16 cellular contexts compared by ENCODE assay signal in the genomic region with DNA sequence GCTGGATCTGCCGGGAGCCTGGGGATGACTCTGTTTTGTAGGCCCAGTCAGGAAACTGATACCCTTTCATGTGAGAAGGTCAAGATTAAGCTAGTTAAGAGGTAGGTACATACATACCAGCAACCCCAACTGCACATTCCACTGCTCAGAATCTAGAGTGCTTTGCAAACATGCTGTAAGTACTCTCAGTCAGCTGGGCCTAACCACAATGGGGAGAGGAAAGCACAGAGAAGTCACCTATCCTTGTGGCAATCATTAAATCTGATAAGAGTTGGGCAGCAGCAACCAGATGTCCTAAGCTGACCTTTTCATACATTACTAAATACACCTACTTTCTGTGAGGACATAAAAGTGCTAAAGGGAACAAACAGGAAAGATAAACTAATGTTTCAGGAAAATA. TPM values are rescaled to one million over a fixed set of nuclear protein-coding genes. Genes with fewer than 3 reads are reported as not detected.
A peak's percentile ranks its signal among the peaks of the same experiment; 100 is the strongest.
DNase-seq lines count a peak whose midpoint lies in the region; ATAC-seq and TF ChIP-seq lines count a peak whose summit lies in the region.
"Had no signal": no experiment of that assay in that cellular context is flagged by ENCODE, and none has a peak within 500 bp of the region (broad histone marks: within the 10 kb centered on the region; RNA-seq: fewer than 3 reads in every experiment).

No MANE protein-coding gene starts in this region.

- H3K4me1 Mint-ChIP-seq in CD4-positive, alpha-beta T cell (ENCODE audit: low read depth), result peaks cover 84% of the 10 kb centered on the region
- peaks cover 66 to 72% of the 10 kb centered on the region in 2 donors for H3K4me1 Mint-ChIP-seq in natural killer cell treated with Interleukin-12 subunit alpha and Interleukin-12 subunit beta and Interleukin-15 and Interleukin-18, amount 100 ng/mL, for 72 hours (ENCODE audit: low read depth in 2 of 2)
- H3K4me1 Mint-ChIP-seq in neural progenitor cell, result peaks cover 26% of the 10 kb centered on the region

- no peaks in the 10 kb centered on the region for H3K9me3 Mint-ChIP-seq in CD4-positive, alpha-beta T cell
- H3K9me3 Mint-ChIP-seq in natural killer cell treated with Interleukin-12 subunit alpha and Interleukin-12 subunit beta and Interleukin-15 and Interleukin-18, amount 100 ng/mL, for 72 hours, result no peaks in the 10 kb centered on the region
- H3K9me3 Mint-ChIP-seq in neural progenitor cell, result no peaks in the 10 kb centered on the region

- ATAC-seq in CD4-positive, alpha-beta T cell (ENCODE audit: poor library complexity), result no peak
- no peak for ATAC-seq in natural killer cell treated with Interleukin-12 subunit alpha and Interleukin-12 subunit beta and Interleukin-15 and Interleukin-18, amount 100 ng/mL, for 72 hours

- no peak overlapping the region for H3K27ac ChIP-seq in CD4-positive, alpha-beta T cell (ENCODE audit: low read depth, low read length)
- H3K27ac ChIP-seq in MM.1S (ENCODE audit: low read length) (peak overlapping the region; percentile 79), Peyer's patch (no peak overlapping the region), neural progenitor cell (no peak overlapping the region)
- H3K27ac ChIP-seq: ovary, SK-N-MC, thoracic aorta had no signal

- CTCF ChIA-PET in CD4-positive, alpha-beta T cell (lab: Charles Lee), result interaction anchor here (1.7 to 4.7 kb wide), 3 partner anchors 10 to 45 kb away, joined by 5 to 27 read pairs (median 10); no protein-coding TSS in a partner anchor

- peaks cover 69% of the 10 kb centered on the region for H3F3A ChIP-seq in MM.1S (ENCODE audit: insufficient read depth, low read length)
- peaks cover 32% of the 10 kb centered on the region for H3F3A ChIP-seq in neural progenitor cell (ENCODE audit: low read depth)

- peak overlapping the region; percentile 90 for H3K27ac Mint-ChIP-seq in CD4-positive, alpha-beta T cell
- peak overlapping the region; percentile 93 to 96 for H3K27ac Mint-ChIP-seq in natural killer cell treated with Interleukin-12 subunit alpha and Interleukin-12 subunit beta and Interleukin-15 and Interleukin-18, amount 100 ng/mL, for 72 hours
- H3K27ac Mint-ChIP-seq in neural progenitor cell, result no peak overlapping the region

- 0 out of 2 replicates have a peak, but pooled peaks cover 3% of the 10 kb centered on the region for H4K20me1 ChIP-seq in MM.1S (ENCODE audit: insufficient read depth, low read length)
- peaks cover 25% of the 10 kb centered on the region for H4K20me1 ChIP-seq in neural progenitor cell (ENCODE audit: low read depth)

- POLR2A ChIA-PET in CD4-positive, alpha-beta T cell (lab: Charles Lee), result no interaction called here

- no peak overlapping the region for H2AFZ ChIP-seq in MM.1S (ENCODE audit: low read length)
- H2AFZ ChIP-seq in neural progenitor cell (replicated peaks), result no peak overlapping the region

- intact Hi-C loops in CD4-positive, alpha-beta T cell (cut with DNase I, micrococcal nuclease), result loop anchor here in 1 of 2 experiments (5.0 to 10.0 kb wide), 2 partner anchors 43 to 321 kb away; partner anchors contain the start of gene SH2D2A

- H3K79me2 ChIP-seq in MM.1S (ENCODE audit: low read length) (peaks cover 55% of the 10 kb centered on the region), neural progenitor cell (ENCODE audit: low read depth) (peaks cover 35% of the 10 kb centered on the region)

- peaks cover 11% of the 10 kb centered on the region for H3K36me3 ChIP-seq in MM.1S (replicated peaks; ENCODE audit: insufficient read depth, low read length)
- H3K36me3 ChIP-seq in Peyer's patch, result peaks cover 0 to 54% (median 3%) of the 10 kb centered on the region in 3 donors
- H3K36me3 ChIP-seq in neural progenitor cell, result no peaks in the 10 kb centered on the region
- H3K36me3 ChIP-seq: ovary had no signal

- H3K9ac ChIP-seq in MM.1S (ENCODE audit: low read length) (peak overlapping the region; percentile 91; the same call in 1 of the 2 replicates), neural progenitor cell (no peak overlapping the region)

- no peaks in the 10 kb centered on the region for H3K9me3 ChIP-seq in CD4-positive, alpha-beta T cell (ENCODE audit: control insufficient read depth, low read length)
- H3K9me3 ChIP-seq in MM.1S (replicated peaks; ENCODE audit: insufficient read depth, low read length) (no peaks in the 10 kb centered on the region), Peyer's patch (no peaks in the 10 kb centered on the region), neural progenitor cell (ENCODE audit: low read depth) (no peaks in the 10 kb centered on the region)
- H3K9me3 ChIP-seq: ovary, thoracic aorta had no signal

- DNase-seq in CD4-positive, alpha-beta T cell, result no peak
- DNase-seq in MM.1S (peak; percentile 80), choroid plexus epithelial cell (ENCODE audit: low read depth) (peak; percentile 34), Peyer's patch (no peak), COLO668 (lab: John Stamatoyannopoulos, UW; ENCODE audit: unreplicated experiment) (no peak), NCI-H1694 (lab: John Stamatoyannopoulos, UW) (no peak), neural progenitor cell (ENCODE audit: low spot score) (no peak)
- no peak for DNase-seq in natural killer cell treated with Interleukin-12 subunit alpha and Interleukin-12 subunit beta and Interleukin-15 and Interleukin-18, amount 100 ng/mL, for 72 hours (ENCODE audit: low spot score)
- DNase-seq: activated CD8-positive, alpha-beta memory T cell treated with anti-CD3 and anti-CD28 coated beads for 24 hours; kidney glomerular epithelial cell; NCI-H69; ovary; stimulated activated CD4-positive, alpha-beta T cell treated with anti-CD3 and anti-CD28 coated beads, Interleukin-4, amount 100 ng/mL, for 1 hour had no signal

- no peak for TF ChIP-seq CTCF in CD4-positive, alpha-beta T cell (IDR thresholded peaks at IDR 0.05)
- TF ChIP-seq CTCF in MM.1S (IDR thresholded peaks at IDR 0.05; ENCODE audit: low read length) (no peak), choroid plexus epithelial cell (conservative IDR thresholded peaks at IDR 0.05; ENCODE audit: low read depth, low read length) (no peak), Peyer's patch (IDR thresholded peaks at IDR 0.05) (no peak), neural progenitor cell (IDR thresholded peaks at IDR 0.05) (no peak)

- H3K4me3 ChIP-seq in MM.1S (ENCODE audit: low read length) (peak overlapping the region; percentile 93), choroid plexus epithelial cell (ENCODE audit: low read depth, low read length) (no peak overlapping the region), Peyer's patch (no peak overlapping the region), neural progenitor cell (no peak overlapping the region)
- H3K4me3 ChIP-seq: ovary, thoracic aorta had no signal

- no peak for TF ChIP-seq POLR2A in Peyer's patch (IDR thresholded peaks at IDR 0.05)

- H3K4me1 ChIP-seq in MM.1S (ENCODE audit: low read length), result peaks cover 56% of the 10 kb centered on the region
- H3K4me1 ChIP-seq in Peyer's patch, result peaks cover 0 to 29% (median 6%) of the 10 kb centered on the region in 4 donors
- peaks cover 20% of the 10 kb centered on the region for H3K4me1 ChIP-seq in neural progenitor cell

- H3K27me3 ChIP-seq in CD4-positive, alpha-beta T cell (ENCODE audit: control insufficient read depth, insufficient read depth, low read length), result no peaks in the 10 kb centered on the region
- H3K27me3 ChIP-seq in MM.1S (replicated peaks; ENCODE audit: insufficient read depth, low read length) (peaks cover 8% of the 10 kb centered on the region; the same call in 1 of the 2 replicates), Peyer's patch (no peaks in the 10 kb centered on the region), neural progenitor cell (no peaks in the 10 kb centered on the region)
- H3K27me3 ChIP-seq: ovary had no signal

- peak overlapping the region; percentile 89 for H3K4me2 ChIP-seq in MM.1S (ENCODE audit: low read depth, low read length)
- no peak overlapping the region for H3K4me2 ChIP-seq in neural progenitor cell

- no peaks in the 10 kb centered on the region for H3K9me2 ChIP-seq in MM.1S (replicated peaks; ENCODE audit: insufficient read depth, low read length)

- H3K27me3 Mint-ChIP-seq in CD4-positive, alpha-beta T cell, result no peaks in the 10 kb centered on the region
- H3K27me3 Mint-ChIP-seq in natural killer cell treated with Interleukin-12 subunit alpha and Interleukin-12 subunit beta and Interleukin-15 and Interleukin-18, amount 100 ng/mL, for 72 hours, result no peaks in the 10 kb centered on the region
- peaks cover 3% of the 10 kb centered on the region for H3K27me3 Mint-ChIP-seq in neural progenitor cell (ENCODE audit: insufficient read depth, low read depth)

- H3K36me3 Mint-ChIP-seq in CD4-positive, alpha-beta T cell (ENCODE audit: low read depth), result peaks cover 69% of the 10 kb centered on the region
- peaks cover 52% of the 10 kb centered on the region for H3K36me3 Mint-ChIP-seq in natural killer cell treated with Interleukin-12 subunit alpha and Interleukin-12 subunit beta and Interleukin-15 and Interleukin-18, amount 100 ng/mL, for 72 hours
- H3K36me3 Mint-ChIP-seq in neural progenitor cell, result peaks cover 20% of the 10 kb centered on the region

- peak overlapping the region; percentile 68 for H3K4me3 Mint-ChIP-seq in CD4-positive, alpha-beta T cell
- H3K4me3 Mint-ChIP-seq in natural killer cell treated with Interleukin-12 subunit alpha and Interleukin-12 subunit beta and Interleukin-15 and Interleukin-18, amount 100 ng/mL, for 72 hours, result peak overlapping the region; percentile 97
- H3K4me3 Mint-ChIP-seq in neural progenitor cell, result no peak overlapping the region

RNA-seq across cellular contexts. Expression of gene ETV3, which starts 2.5 kb away (rescaled TPM):
- total RNA-seq in CD4-positive, alpha-beta T cell, result 100 to 1,000 TPM; 115 to 117 TPM
- total RNA-seq in natural killer cell treated with Interleukin-12 subunit alpha and Interleukin-12 subunit beta and Interleukin-15 and Interleukin-18, amount 100 ng/mL, for 72 hours, result 10 to 100 TPM; 45.8 to 63.0 TPM
- total RNA-seq in Peyer's patch (10 to 100 TPM; 10.7 to 25.8 (median 20.2) TPM), neural progenitor cell (ENCODE audit: low replicate concordance) (13.7 and 19.5 TPM in 2 replicates)

RNA-seq across cellular contexts. Expression of gene ETV3L, which starts 36.0 kb away (rescaled TPM):
- not detected for total RNA-seq in CD4-positive, alpha-beta T cell
- total RNA-seq in natural killer cell treated with Interleukin-12 subunit alpha and Interleukin-12 subunit beta and Interleukin-15 and Interleukin-18, amount 100 ng/mL, for 72 hours, result 1 to 10 TPM; 1.7 to 3.6 TPM
- total RNA-seq in Peyer's patch (not detected), neural progenitor cell (ENCODE audit: low replicate concordance) (0.25 TPM in 1 of 2 replicates, not detected in the other)
- total RNA-seq: fibroblast of lung, ovary, thoracic aorta had no signal

Comparison
In these comparisons a context has a peak if more than half of its experiments do, and no peak if none do; other contexts are left out.
1. DNase-seq: peak in MM.1S (single experiment) and choroid plexus epithelial cell (single experiment); none in CD4-positive, alpha-beta T cell (0 of 10), natural killer cell treated with Interleukin-12 subunit alpha and Interleukin-12 subunit beta and Interleukin-15 and Interleukin-18, amount 100 ng/mL, for 72 hours (single experiment), Peyer's patch (0 of 3), COLO668 (single experiment), NCI-H1694 (single experiment) and neural progenitor cell (single experiment).